In the genomic region with DNA sequence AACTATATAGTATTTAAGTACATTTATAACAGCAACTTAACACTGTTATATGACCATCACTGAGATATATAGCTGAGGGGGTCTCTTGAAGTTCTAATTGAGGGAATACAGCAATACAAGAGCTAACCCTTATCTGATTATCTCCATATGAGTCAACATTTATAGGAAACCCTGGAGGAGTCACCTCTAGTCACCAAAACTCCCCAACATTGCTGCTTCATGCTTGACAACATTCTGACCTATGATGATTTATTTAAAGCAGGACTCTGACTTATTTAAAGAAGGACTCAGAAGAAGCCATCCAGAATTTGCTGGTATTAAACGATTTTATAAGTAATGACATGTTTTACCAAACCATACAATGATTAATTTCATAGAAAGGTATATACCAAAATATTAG, we compare ENCODE assay signal across 19 cellular contexts.
DNase-seq lines count a peak whose midpoint lies in the region; ATAC-seq, FAIRE-seq and TF ChIP-seq lines count a peak whose summit lies in the region.
"Had no signal": no experiment of that assay in that cellular context is flagged by ENCODE, and none has a peak within 500 bp of the region (broad histone marks: within the 10 kb centered on the region; RNA-seq: fewer than 3 reads in every experiment).

No MANE protein-coding gene starts in this region.

- no peak overlapping the region for H3K4me3 Mint-ChIP-seq in MCF 10A (ENCODE audit: unreplicated experiment)
- H3K4me3 Mint-ChIP-seq: CD14-positive monocyte; CD8-positive, alpha-beta T cell had no signal

- no peaks in the 10 kb centered on the region for H3K4me1 Mint-ChIP-seq in MCF 10A (ENCODE audit: insufficient read depth, unreplicated experiment)
- H3K4me1 Mint-ChIP-seq: CD14-positive monocyte had no signal

- H3K4me1 ChIP-seq in mammary epithelial cell (ENCODE audit: insufficient read depth, low read length): no peaks in the 10 kb centered on the region
- H3K4me1 ChIP-seq in K562 (replicated peaks in 1 of 2; ENCODE audit: control insufficient read depth in 2 of 2, insufficient read depth in 2 of 2, low read length in 2 of 2): peaks cover 0 to 3% of the 10 kb centered on the region in 2 experiments; a peak in 1 of 5 replicates
- H3K4me1 ChIP-seq: A549, HAP-1 had no signal

- DNase-seq in mammary epithelial cell (peak; percentile 2), MCF 10A (ENCODE audit: unreplicated experiment) (no peak), RCC 7860 (ENCODE audit: low spot score) (peak; percentile 33), K562 (ENCODE audit: extremely low read depth in 1 of 4, low spot score in 3 of 4) (no peak), hepatic stellate cell (ENCODE audit: low spot score) (no peak)
- DNase-seq in stimulated activated naive CD4-positive, alpha-beta T cell treated with Interleukin-2 at 50 U/mL for 16 hours (lab: John Stamatoyannopoulos, UW): no peak
- DNase-seq: CD8-positive, alpha-beta T cell; COR-L47; DMS153; DMS79 treated with DMSO at 0.1 percent for 48 hours; EL; GDM1 had no signal

- intact Hi-C loops in mammary epithelial cell (cut with micrococcal nuclease) (no loop called here), MCF 10A (cut with micrococcal nuclease) (no loop called here), K562 (cut with micrococcal nuclease) (no loop called here)

- dilution Hi-C loops in mammary epithelial cell (cut with HindIII; ENCODE audit: low sequenced_read_pairs): no loop called here

- H3K36me3 Mint-ChIP-seq in MCF 10A (ENCODE audit: insufficient read depth, unreplicated experiment): no peaks in the 10 kb centered on the region
- H3K36me3 Mint-ChIP-seq: CD14-positive monocyte; CD8-positive, alpha-beta T cell had no signal

- no peaks in the 10 kb centered on the region for H3K9me1 ChIP-seq in K562 (ENCODE audit: control insufficient read depth, insufficient read depth, low read length)

- no peak for TF ChIP-seq EP300 in K562 (IDR thresholded peaks at IDR 0.05; ENCODE audit: low read length)

- H3K79me2 ChIP-seq in mammary epithelial cell (ENCODE audit: insufficient read depth, low read length) (no peaks in the 10 kb centered on the region), K562 (ENCODE audit: control insufficient read depth, insufficient read depth, low read length) (no peaks in the 10 kb centered on the region)

- H3K27me3 Mint-ChIP-seq in MCF 10A (ENCODE audit: insufficient read depth, unreplicated experiment): no peaks in the 10 kb centered on the region

- no peak overlapping the region for H3K9ac ChIP-seq in mammary epithelial cell (ENCODE audit: insufficient read depth, low read length)
- H3K9ac ChIP-seq in K562 (ENCODE audit: insufficient read depth in 1 of 2, low read depth in 2 of 2, low read length in 2 of 2): no peak overlapping the region

- no TSS peak for BruUV-seq in mammary epithelial cell (replicated peaks; lab: Mats Ljungman, UMichigan)
- BruUV-seq in MCF 10A (replicated peaks; lab: Mats Ljungman, UMichigan): no TSS peak
- no TSS peak for BruUV-seq in K562 (replicated peaks; lab: Mats Ljungman, UMichigan)

- H3K9me3 Mint-ChIP-seq in MCF 10A (ENCODE audit: unreplicated experiment): no peaks in the 10 kb centered on the region

- no peak for TF ChIP-seq RAD21 in K562 (CRISPR knock-in tag; conservative IDR thresholded peaks at IDR 0.05 in 1 of 2, IDR thresholded peaks at IDR 0.05 in 1 of 2)

- FAIRE-seq in RCC 7860 (lab: Jason Lieb, UNC) (no peak), K562 (lab: Jason Lieb, UNC) (no peak)
- FAIRE-seq: A549, D721Med, GM12892, H1 had no signal

- TF ChIP-seq POLR2A in K562 (conservative IDR thresholded peaks at IDR 0.05): no peak

- H4K20me1 ChIP-seq in mammary epithelial cell (ENCODE audit: insufficient read depth, low read length) (no peaks in the 10 kb centered on the region), K562 (replicated peaks; ENCODE audit: control insufficient read depth, insufficient read depth, low read length) (no peaks in the 10 kb centered on the region)

- H3K27ac ChIP-seq in mammary epithelial cell (ENCODE audit: insufficient read depth, low read depth, low read length): no peak overlapping the region
- no peak overlapping the region for H3K27ac ChIP-seq in K562 (ENCODE audit: extremely low read depth, low read depth, low read length)
- H3K27ac ChIP-seq: A549 had no signal

- H3K27me3 ChIP-seq in mammary epithelial cell (ENCODE audit: insufficient read depth, low read length): no peaks in the 10 kb centered on the region
- H3K27me3 ChIP-seq in K562 (ENCODE audit: control insufficient read depth in 2 of 2, insufficient read depth in 2 of 2, low read length in 2 of 2): no peaks in the 10 kb centered on the region

- no peak overlapping the region for H3K27ac Mint-ChIP-seq in MCF 10A (ENCODE audit: low read depth, unreplicated experiment)
- H3K27ac Mint-ChIP-seq: CD14-positive monocyte; CD8-positive, alpha-beta T cell had no signal

- H3K9me3 ChIP-seq in mammary epithelial cell (replicated peaks; ENCODE audit: insufficient read depth, low read length) (no peaks in the 10 kb centered on the region), K562 (replicated peaks; ENCODE audit: control insufficient read depth, insufficient read depth, low read depth, low read length) (no peaks in the 10 kb centered on the region)
- H3K9me3 ChIP-seq: A549, HAP-1 had no signal

- TF ChIP-seq CTCF in mammary epithelial cell (conservative IDR thresholded peaks at IDR 0.05 in 1 of 2, IDR thresholded peaks at IDR 0.05 in 1 of 2; ENCODE audit: extremely low read depth in 1 of 2, insufficient read depth in 1 of 2, low read depth in 1 of 2, low read length in 2 of 2): no peak
- no peak for TF ChIP-seq CTCF in MCF 10A (IDR thresholded peaks at IDR 0.05; ENCODE audit: unreplicated experiment)
- TF ChIP-seq CTCF in K562 (IDR thresholded peaks at IDR 0.05 in 2 of 3, conservative IDR thresholded peaks at IDR 0.05 in 1 of 3; ENCODE audit: insufficient read depth in 2 of 3, low read depth in 1 of 3, low read length in 3 of 3): no peak

- ATAC-seq in K562 (no peak), GM21786 (IDR thresholded peaks at IDR 0.05; ENCODE audit: unreplicated experiment) (no peak)
- ATAC-seq: A549; CD8-positive, alpha-beta T cell had no signal

- no peak overlapping the region for H3K4me2 ChIP-seq in mammary epithelial cell (ENCODE audit: insufficient read depth, low read depth, low read length)
- no peak overlapping the region for H3K4me2 ChIP-seq in K562 (ENCODE audit: insufficient read depth, low read length)
- H3K4me2 ChIP-seq: A549 had no signal

- in situ Hi-C loops in mammary epithelial cell (cut with MboI; ENCODE audit: low sequenced_read_pairs in 2 of 2): no loop called here
- in situ Hi-C loops in K562 (cut with MboI): no loop called here

- H3K36me3 ChIP-seq in mammary epithelial cell (ENCODE audit: insufficient read depth, low read length): no peaks in the 10 kb centered on the region
- H3K36me3 ChIP-seq in K562 (ENCODE audit: control insufficient read depth, insufficient read depth, low read length): no peaks in the 10 kb centered on the region
- H3K36me3 ChIP-seq: HAP-1 had no signal

- H2AFZ ChIP-seq in mammary epithelial cell (ENCODE audit: low read depth, low read length): no peak overlapping the region
- H2AFZ ChIP-seq in K562 (ENCODE audit: low read depth, low read length): no peak overlapping the region

- POLR2A ChIA-PET in MCF 10A (lab: Yijun Ruan, JAX): no interaction called here
- POLR2A ChIA-PET in K562 (lab: Yijun Ruan, JAX): no interaction called here

- WGBS in mammary epithelial cell (ENCODE audit: low coverage, missing lambda C conversion rate): 0% methylated on average over 1 of the region's 1 CpG
- WGBS in K562 (ENCODE audit: insufficient coverage, low coverage, missing lambda C conversion rate): 4% methylated on average over 1 of the region's 1 CpG

- no peak overlapping the region for H3K4me3 ChIP-seq in mammary epithelial cell (replicated peaks in 1 of 3; ENCODE audit: insufficient read depth in 1 of 3, low read depth in 2 of 3, low read length in 3 of 3)
- no peak overlapping the region for H3K4me3 ChIP-seq in K562
- H3K4me3 ChIP-seq: A549, HAP-1 had no signal

- CTCF ChIA-PET in mammary epithelial cell (lab: Charles Lee; ENCODE audit: low non-redundant PET) (no interaction called here), MCF 10A (lab: Yijun Ruan, JAX) (no interaction called here), K562 (lab: Yijun Ruan, JAX; ENCODE audit: low intra/inter-chr PET ratio) (no interaction called here)

TF ChIP-seq in K562, 482 proteins besides CTCF, POLR2A, EP300 and RAD21:
- TF ChIP-seq NBN (IDR thresholded peaks at IDR 0.05; ENCODE audit: low read depth) (no peak), MCM7 (IDR thresholded peaks at IDR 0.05) (no peak), JUND (IDR thresholded peaks at IDR 0.05; ENCODE audit: borderline replicate concordance, low read depth, low read length) (peak; percentile 23; the same call in 1 of the 2 replicates), JUND (tag; IDR thresholded peaks at IDR 0.05; ENCODE audit: borderline replicate concordance, low read depth, low read length) (no peak), MEIS2 (IDR thresholded peaks at IDR 0.05; ENCODE audit: partially characterized antibody) (peak; percentile 65)

Comparison
In these comparisons a context has a peak if more than half of its experiments do, and no peak if none do; other contexts are left out.
1. DNase-seq: peak in mammary epithelial cell (single experiment) and RCC 7860 (single experiment); none in MCF 10A (single experiment), K562 (0 of 4), stimulated activated naive CD4-positive, alpha-beta T cell treated with Interleukin-2 at 50 U/mL for 16 hours (single experiment) and hepatic stellate cell (single experiment).